ENCODE assay signal across 23 cellular contexts in the genomic region with DNA sequence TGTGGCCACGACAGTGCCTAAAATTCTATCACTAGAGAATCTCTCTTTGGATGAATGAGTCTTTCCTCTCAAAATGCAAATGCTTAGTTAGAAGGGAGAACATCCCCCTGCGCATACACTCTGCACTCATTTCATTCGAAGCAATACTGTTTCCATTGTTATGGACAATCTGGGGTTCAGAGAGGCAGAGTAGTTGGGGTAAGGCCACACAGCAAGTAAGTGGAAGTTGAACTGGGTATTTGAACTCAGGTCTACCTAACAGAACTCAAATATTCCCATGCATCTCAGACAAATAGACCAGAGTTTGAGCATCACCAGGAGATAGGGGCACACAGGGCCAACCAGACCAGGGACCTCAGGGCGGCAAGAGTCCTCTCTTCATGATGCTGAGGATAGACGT. TPM values are rescaled to one million over a fixed set of nuclear protein-coding genes. Genes with fewer than 3 reads are reported as not detected.
DNase-seq lines count a peak whose midpoint lies in the region; ATAC-seq, FAIRE-seq and TF ChIP-seq lines count a peak whose summit lies in the region.
"Had no signal": no experiment of that assay in that cellular context is flagged by ENCODE, and none has a peak within 500 bp of the region (broad histone marks: within the 10 kb centered on the region; RNA-seq: fewer than 3 reads in every experiment).

No MANE protein-coding gene starts in this region.

- no TSS peak for BruUV-seq in HepG2 (replicated peaks; lab: Mats Ljungman, UMichigan)
- BruUV-seq in K562 (replicated peaks; lab: Mats Ljungman, UMichigan) = no TSS peak

- H3K9ac ChIP-seq in HepG2 (ENCODE audit: insufficient read depth, low read depth, low read length) = no peak overlapping the region
- H3K9ac ChIP-seq in K562 (ENCODE audit: insufficient read depth in 1 of 2, low read depth in 2 of 2, low read length in 2 of 2) = no peak overlapping the region
- H3K9ac ChIP-seq: BLaER1 had no signal

- ATAC-seq in HepG2 = no peak
- ATAC-seq in right lobe of liver = no peak
- no peak for ATAC-seq in K562
- ATAC-seq: CD8-positive, alpha-beta T cell had no signal

- FAIRE-seq in HepG2 (lab: Jason Lieb, UNC) (no peak), K562 (lab: Jason Lieb, UNC) (no peak), urothelium cell line (lab: Jason Lieb, UNC) (no peak)
- FAIRE-seq: D721Med, G401.6, GM12891, GM19239 had no signal

- POLR2A ChIA-PET in HepG2 (lab: Yijun Ruan, JAX) = no interaction called here
- POLR2A ChIA-PET in K562 (lab: Yijun Ruan, JAX) = interaction anchor here (0.6 to 1.4 kb wide), 2 partner anchors 12 to 14 kb away, joined by 3 read pairs; no protein-coding TSS in a partner anchor

- H3K27ac ChIP-seq in HepG2 (ENCODE audit: extremely low read length, insufficient read depth, low read length) = no peak overlapping the region
- H3K27ac ChIP-seq in right lobe of liver = no peak overlapping the region
- H3K27ac ChIP-seq in K562 (ENCODE audit: extremely low read depth, low read depth, low read length) = no peak overlapping the region
- H3K27ac ChIP-seq in cingulate gyrus (ENCODE audit: low read depth, low read length) = peak overlapping the region; percentile 54
- H3K27ac ChIP-seq: 22Rv1, BLaER1 had no signal

- no peaks in the 10 kb centered on the region for H3K9me3 ChIP-seq in HepG2 (ENCODE audit: low read length)
- no peaks in the 10 kb centered on the region for H3K9me3 ChIP-seq in right lobe of liver
- H3K9me3 ChIP-seq in K562 (replicated peaks; ENCODE audit: control insufficient read depth, insufficient read depth, low read depth, low read length) = no peaks in the 10 kb centered on the region
- H3K9me3 ChIP-seq: BE2C, BLaER1, Caco-2 had no signal

- in situ Hi-C loops in HepG2 (cut with HindIII; ENCODE audit: extremely low pct_ligation_motif_present, low pct_unique_long_range_greater_than_20kb) = no loop called here
- in situ Hi-C loops in K562 (cut with MboI) = no loop called here

- intact Hi-C loops in HepG2 (cut with micrococcal nuclease; ENCODE audit: unreplicated experiment) = no loop called here
- intact Hi-C loops in right lobe of liver (cut with DNase I) = no loop called here
- intact Hi-C loops in K562 (cut with micrococcal nuclease) = no loop called here

- H3K36me3 ChIP-seq in HepG2 (replicated peaks in 1 of 2; ENCODE audit: control insufficient read depth in 1 of 2, insufficient read depth in 2 of 2, low read length in 2 of 2) (peaks cover 7 to 33% of the 10 kb centered on the region in 2 experiments), right lobe of liver (no peaks in the 10 kb centered on the region), K562 (ENCODE audit: control insufficient read depth, insufficient read depth, low read length) (peaks cover 16% of the 10 kb centered on the region; the same call in 2 of the 3 replicates)
- H3K36me3 ChIP-seq: BE2C, BLaER1 had no signal

- DNase-seq in HepG2 (ENCODE audit: low spot score) = no peak
- no peak for DNase-seq in right lobe of liver
- DNase-seq in K562 (ENCODE audit: extremely low read depth in 1 of 4, low spot score in 3 of 4) = no peak
- DNase-seq in CD1c-positive myeloid dendritic cell (ENCODE audit: extremely low spot score) = no peak
- no peak for DNase-seq in urothelium cell line (ENCODE audit: low spot score)
- no peak for DNase-seq in activated CD4-positive, alpha-beta T cell treated with anti-CD3 and anti-CD28 coated beads for 4 hours
- DNase-seq: ACHN; BE2C; C1 segment of cervical spinal cord; Caco-2; Calu3; CD4-positive, alpha-beta T cell; CD8-positive, alpha-beta T cell; DMS79 treated with DMSO at 0.1 percent for 48 hours; GF-D8 had no signal

- TF ChIP-seq RAD21 in HepG2 (CRISPR knock-in tag; IDR thresholded peaks at IDR 0.05) (no peak), K562 (CRISPR knock-in tag; conservative IDR thresholded peaks at IDR 0.05 in 1 of 2, IDR thresholded peaks at IDR 0.05 in 1 of 2) (no peak)

- H3K4me1 ChIP-seq in HepG2 (ENCODE audit: insufficient read depth, low read length) (peaks cover 11% of the 10 kb centered on the region; the same call in 1 of the 2 replicates), right lobe of liver (peaks cover 0 to 10% (median 5%) of the 10 kb centered on the region in 4 donors), K562 (replicated peaks in 1 of 2; ENCODE audit: control insufficient read depth in 2 of 2, insufficient read depth in 2 of 2, low read length in 2 of 2) (peaks cover 33 to 48% of the 10 kb centered on the region in 2 experiments)
- H3K4me1 ChIP-seq: BE2C, BLaER1, Caco-2 had no signal

- TF ChIP-seq EP300 in HepG2 (IDR thresholded peaks at IDR 0.05; ENCODE audit: low read depth in 2 of 2, low read length in 2 of 2) (no peak), HepG2 (CRISPR knock-in tag; IDR thresholded peaks at IDR 0.05; ENCODE audit: borderline replicate concordance) (no peak), K562 (IDR thresholded peaks at IDR 0.05; ENCODE audit: low read length) (no peak)

- H3K27me3 ChIP-seq in HepG2 (ENCODE audit: control insufficient read depth in 1 of 2, insufficient read depth in 2 of 2, low read length in 2 of 2) = no peaks in the 10 kb centered on the region
- H3K27me3 ChIP-seq in right lobe of liver = no peaks in the 10 kb centered on the region
- no peaks in the 10 kb centered on the region for H3K27me3 ChIP-seq in K562 (ENCODE audit: control insufficient read depth in 2 of 2, insufficient read depth in 2 of 2, low read length in 2 of 2)
- H3K27me3 ChIP-seq: BE2C had no signal

- H2AFZ ChIP-seq in HepG2 (ENCODE audit: low read length) (no peak overlapping the region), K562 (ENCODE audit: low read depth, low read length) (no peak overlapping the region)

- TF ChIP-seq CTCF in HepG2 (CRISPR knock-in tag; IDR thresholded peaks at IDR 0.05) (no peak), right lobe of liver (IDR thresholded peaks at IDR 0.05) (no peak), K562 (IDR thresholded peaks at IDR 0.05 in 2 of 3, conservative IDR thresholded peaks at IDR 0.05 in 1 of 3; ENCODE audit: insufficient read depth in 2 of 3, low read depth in 1 of 3, low read length in 3 of 3) (no peak)

- CTCF ChIA-PET in HepG2 (lab: Yijun Ruan, JAX; ENCODE audit: low intra/inter-chr PET ratio, low total read pairs) = no interaction called here
- CTCF ChIA-PET in K562 (lab: Yijun Ruan, JAX; ENCODE audit: low intra/inter-chr PET ratio) = no interaction called here

- H3K4me2 ChIP-seq in HepG2 (ENCODE audit: low read depth, low read length) (no peak overlapping the region), K562 (ENCODE audit: insufficient read depth, low read length) (no peak overlapping the region)
- H3K4me2 ChIP-seq: BLaER1 had no signal

- H3K79me2 ChIP-seq in HepG2 (ENCODE audit: insufficient read depth, low read length) = no peaks in the 10 kb centered on the region
- H3K79me2 ChIP-seq in K562 (ENCODE audit: control insufficient read depth, insufficient read depth, low read length) = 0 out of 3 replicates have a peak, but pooled peaks cover 2% of the 10 kb centered on the region

- H4K20me1 ChIP-seq in HepG2 (ENCODE audit: insufficient read depth, low read length) = peaks cover 13% of the 10 kb centered on the region
- peaks cover 27% of the 10 kb centered on the region for H4K20me1 ChIP-seq in K562 (replicated peaks; ENCODE audit: control insufficient read depth, insufficient read depth, low read length)

- 99% methylated on average over 4 of the region's 5 CpGs for WGBS in HepG2 (ENCODE audit: low lambda C conversion rate)
- WGBS in right lobe of liver (ENCODE audit: insufficient coverage, low coverage, low lambda C conversion rate, missing lambda C conversion rate) = 85% methylated on average over 3 of the region's 5 CpGs
- 66% methylated on average over 5 of the region's 5 CpGs for WGBS in K562 (ENCODE audit: insufficient coverage, low coverage, missing lambda C conversion rate)

- H3K4me3 ChIP-seq in HepG2 (replicated peaks in 1 of 3; ENCODE audit: insufficient read depth in 1 of 3, low read depth in 2 of 3, low read length in 3 of 3) (no peak overlapping the region), right lobe of liver (no peak overlapping the region), K562 (no peak overlapping the region)
- H3K4me3 ChIP-seq: BLaER1 had no signal

- TF ChIP-seq POLR2A in HepG2 (IDR thresholded peaks at IDR 0.05; ENCODE audit: insufficient read depth in 1 of 2, low read depth in 2 of 2, low read length in 2 of 2) = no peak
- TF ChIP-seq POLR2A in right lobe of liver (IDR thresholded peaks at IDR 0.05) = no peak
- TF ChIP-seq POLR2A in K562 (conservative IDR thresholded peaks at IDR 0.05) = no peak

- H3K9me1 ChIP-seq in K562 (ENCODE audit: control insufficient read depth, insufficient read depth, low read length) = peaks cover 7% of the 10 kb centered on the region

RNA-seq across cellular contexts. Expression of gene RAP1GAP, which starts 25.5 kb away (rescaled TPM):
- total RNA-seq in HepG2 (2016; rRNA removed; fragmentation: Illumina TruSeq; extraction: Trizol) (9.7 and 11.9 TPM in 2 replicates), right lobe of liver (10 to 100 TPM in 5 of 6 experiments, 1 to 10 TPM in 1; 8.0 to 38.1 (median 22.2) TPM), K562 (2014; rRNA removed) (19.2 and 28.0 TPM in 2 replicates), K562 (2014; rRNA removed; fragmentation: Illumina TruSeq; extraction: Trizol) (7.0 and 7.3 TPM in 2 replicates), K562 (2015; rRNA removed; fragmentation: Illumina TruSeq; extraction: Trizol) (9.5 and 9.7 TPM in 2 replicates), K562 (2021) (30.2 and 31.0 TPM in 2 replicates)
- total RNA-seq in HepG2 (2016; cell fraction: cytosol; rRNA removed; fragmentation: Illumina TruSeq; extraction: Trizol; ENCODE audit: low read depth) = 3.8 and 5.0 TPM in 2 replicates
- 7.8 and 12.1 TPM in 2 replicates for total RNA-seq in HepG2 (2016; cell fraction: insoluble cytoplasmic fraction; rRNA removed; fragmentation: Illumina TruSeq; extraction: Trizol)
- 9.5 and 11.5 TPM in 2 replicates for total RNA-seq in HepG2 (2016; cell fraction: membrane; rRNA removed; fragmentation: Illumina TruSeq; extraction: Trizol)
- total RNA-seq in HepG2 (2016; cell fraction: nucleus; rRNA removed; fragmentation: Illumina TruSeq; extraction: Trizol) = 13.6 and 14.7 TPM in 2 replicates
- polyA plus RNA-seq in HepG2 (2011; rRNA removed) (37.5 and 46.1 TPM in 2 replicates), K562 (2011; rRNA removed) (30.2 and 36.0 TPM in 2 replicates), K562 (2014; fragmentation: Illumina TruSeq; extraction: Trizol) (23.5 and 26.5 TPM in 2 replicates), K562 (2014; fragmentation: Nextera tagmentation; extraction: Ambion mirVana) (under 1 TPM; 0.29 to 0.51 TPM), K562 (2014; rRNA removed) (21.7 and 22.3 TPM in 2 replicates)
- polyA plus RNA-seq in HepG2 (2011; cell fraction: cytosol; rRNA removed) = 21.6 and 24.9 TPM in 2 replicates
- 114 and 133 TPM in 2 replicates for polyA plus RNA-seq in HepG2 (2011; cell fraction: nucleus; rRNA removed)
- polyA plus RNA-seq in HepG2 (2012) = 22.0 and 27.8 TPM in 2 replicates
- polyA plus RNA-seq in HepG2 (2016; cell fraction: cytosol; fragmentation: Illumina TruSeq; extraction: Trizol; ENCODE audit: low read depth) = 5.3 and 7.0 TPM in 2 replicates
- 17.1 and 23.0 TPM in 2 replicates for polyA plus RNA-seq in HepG2 (2016; cell fraction: insoluble cytoplasmic fraction; fragmentation: Illumina TruSeq; extraction: Trizol; ENCODE audit: low read depth)
- 14.4 and 18.4 TPM in 2 replicates for polyA plus RNA-seq in HepG2 (2016; cell fraction: membrane; fragmentation: Illumina TruSeq; extraction: Trizol; ENCODE audit: low read depth)
- polyA plus RNA-seq in HepG2 (2016; cell fraction: nucleus; fragmentation: Illumina TruSeq; extraction: Trizol; ENCODE audit: insufficient read depth, low read depth) = 58.0 and 62.8 TPM in 2 replicates
- polyA minus RNA-seq in HepG2 (2011; rRNA and poly(A)+ RNA removed; ENCODE audit: low replicate concordance) = 18.4 and 45.8 TPM in 2 replicates
- 12.8 and 14.1 TPM in 2 replicates for polyA minus RNA-seq in HepG2 (2011; cell fraction: cytosol; rRNA and poly(A)+ RNA removed)
- polyA minus RNA-seq in HepG2 (2011; cell fraction: nucleus; rRNA and poly(A)+ RNA removed) = 20.8 and 23.4 TPM in 2 replicates
- 41.9 and 97.0 TPM in 2 replicates for total RNA-seq in K562 (2011; cell fraction: chromatin; rRNA removed; ENCODE audit: low replicate concordance)
- 41.8 and 44.9 TPM in 2 replicates for total RNA-seq in K562 (2011; cell fraction: nucleolus; rRNA removed)
- total RNA-seq in K562 (2011; cell fraction: nucleoplasm; rRNA removed) = 34.0 and 35.7 TPM in 2 replicates
- 27.3 and 36.3 TPM in 2 replicates for polyA plus RNA-seq in K562 (2011; cell fraction: cytosol; rRNA removed)
- 68.0 and 110 TPM in 2 replicates for polyA plus RNA-seq in K562 (2011; cell fraction: nucleus; rRNA removed)
- 23.3 and 41.5 TPM in 2 replicates for polyA plus RNA-seq in K562 (2012)
- 25.4 and 27.5 TPM in 2 replicates for polyA minus RNA-seq in K562 (2011; rRNA and poly(A)+ RNA removed)
- 22.4 and 26.1 TPM in 2 replicates for polyA minus RNA-seq in K562 (2011; cell fraction: cytosol; rRNA and poly(A)+ RNA removed)
- polyA minus RNA-seq in K562 (2011; cell fraction: nucleus; rRNA and poly(A)+ RNA removed) = 26.9 and 27.0 TPM in 2 replicates
- polyA plus RNA-seq: CD14-positive monocyte had no signal

Comparison
In these comparisons a context has a peak if more than half of its experiments do, and no peak if none do; other contexts are left out.
1. Of the 241 proteins assayed by ChIP-seq in both HepG2 and K562: peak only in HepG2: none; only in K562: ZFP36; in both: none; in neither: 239; mixed calls (peak in some experiments, not most) for 1.